Comparison of ENCODE assay signal across 11 cellular contexts in the genomic region with DNA sequence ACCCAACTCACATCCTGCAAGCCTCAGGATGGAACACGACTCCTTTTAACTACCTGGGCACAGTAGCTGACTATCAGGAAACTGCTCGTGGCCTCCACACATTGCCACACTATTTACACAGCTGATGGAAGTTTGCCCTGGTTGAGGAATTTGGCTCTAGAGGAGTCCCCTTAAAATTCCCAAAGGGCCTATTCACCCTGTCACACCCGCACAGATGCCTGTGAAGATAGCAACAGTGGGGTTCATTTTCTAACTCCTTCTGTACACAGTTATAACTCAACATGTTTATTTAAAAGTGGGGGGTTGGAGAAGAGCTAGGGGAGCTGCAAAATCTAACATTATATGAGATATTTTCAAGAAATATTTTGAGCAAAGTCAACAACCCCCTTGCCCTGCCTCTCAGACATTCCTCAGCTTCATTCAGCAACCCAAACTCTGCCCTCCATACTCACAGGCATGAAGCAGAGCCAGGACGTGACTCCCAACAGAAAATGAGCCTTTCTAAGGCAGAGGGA. TPM values are rescaled to one million over a fixed set of nuclear protein-coding genes. Genes with fewer than 3 reads are reported as not detected.
DNase-seq lines count a peak whose midpoint lies in the region; ATAC-seq and TF ChIP-seq lines count a peak whose summit lies in the region.
"Had no signal": no experiment of that assay in that cellular context is flagged by ENCODE, and none has a peak within 500 bp of the region (broad histone marks: within the 10 kb centered on the region; RNA-seq: fewer than 3 reads in every experiment).

No MANE protein-coding gene starts in this region.

- DNase-seq in GM03348 (ENCODE audit: low spot score) (peak; percentile 18), SJSA1 (ENCODE audit: low read depth in 1 of 2, low spot score in 2 of 2) (peak; percentile 62 to 64), heart right ventricle (no peak), prostate gland (ENCODE audit: low spot score) (peak; percentile 82), HUDEP-2 (lab: John Stamatoyannopoulos, UW; ENCODE audit: unreplicated experiment in 76 of 76) (no peak), NCI-H2171 treated with DMSO at 0.1 percent for 48 hours (lab: John Stamatoyannopoulos, UW) (no peak), spleen (no peak), GF-D8 (lab: John Stamatoyannopoulos, UW) (no peak)
- DNase-seq: activated naive CD4-positive, alpha-beta T cell; DMS53; NCI-H524 treated with DMSO at 0.1 percent for 48 hours had no signal

- H3K36me3 ChIP-seq in SJSA1: peaks cover 44% of the 10 kb centered on the region
- no peaks in the 10 kb centered on the region for H3K36me3 ChIP-seq in heart right ventricle
- H3K36me3 ChIP-seq in prostate gland: no peaks in the 10 kb centered on the region
- H3K36me3 ChIP-seq in spleen: no peaks in the 10 kb centered on the region

- no peak for TF ChIP-seq POLR2A in prostate gland (IDR thresholded peaks at IDR 0.05)
- TF ChIP-seq POLR2A in spleen (IDR thresholded peaks at IDR 0.05): no peak

- no peak for TF ChIP-seq CTCF in heart right ventricle (IDR thresholded peaks at IDR 0.05)
- TF ChIP-seq CTCF in prostate gland (IDR thresholded peaks at IDR 0.05): no peak
- TF ChIP-seq CTCF in spleen (IDR thresholded peaks at IDR 0.05 in 8 of 11, conservative IDR thresholded peaks at IDR 0.05 in 3 of 11): no peak

- H3K9me3 ChIP-seq in SJSA1 (replicated peaks): no peaks in the 10 kb centered on the region
- no peaks in the 10 kb centered on the region for H3K9me3 ChIP-seq in heart right ventricle
- H3K9me3 ChIP-seq in prostate gland: no peaks in the 10 kb centered on the region
- no peaks in the 10 kb centered on the region for H3K9me3 ChIP-seq in spleen

- H3K27me3 ChIP-seq in SJSA1 (replicated peaks) (no peaks in the 10 kb centered on the region), heart right ventricle (no peaks in the 10 kb centered on the region), prostate gland (replicated peaks; ENCODE audit: insufficient read depth) (no peaks in the 10 kb centered on the region), spleen (replicated peaks in 1 of 7) (no peaks in the 10 kb centered on the region)

- peaks cover 35% of the 10 kb centered on the region for H3K4me1 ChIP-seq in SJSA1 (replicated peaks)
- H3K4me1 ChIP-seq in heart right ventricle: peaks cover 0 to 40% (median 16%) of the 10 kb centered on the region in 9 donors
- H3K4me1 ChIP-seq in prostate gland (replicated peaks): no peaks in the 10 kb centered on the region
- no peaks in the 10 kb centered on the region for H3K4me1 ChIP-seq in spleen

- H3K27ac ChIP-seq in SJSA1 (peak overlapping the region; percentile 38; the same call in 1 of the 2 replicates), heart right ventricle (peak overlapping the region in 5 of 10 donors; percentile 17 to 61 (median 38)), prostate gland (peak overlapping the region; percentile 8 to 30), spleen (no peak overlapping the region)

- 23 to 24% methylated on average over 4 of the region's 4 CpGs for WGBS in heart right ventricle, 2 donors
- 21% methylated on average over 4 of the region's 4 CpGs for whole genome bisulfite sequencing in prostate gland
- 44 to 71% (median 52%) methylated on average over 3 to 4 of the region's 4 CpGs for WGBS in spleen, 5 donors

- peak in 5 of 8 donors; percentile 25 to 72 (median 42) for ATAC-seq in heart right ventricle

- H3K4me3 ChIP-seq in SJSA1 (no peak overlapping the region), heart right ventricle (no peak overlapping the region), prostate gland (no peak overlapping the region), spleen (no peak overlapping the region)

- intact Hi-C loops in heart right ventricle (cut with DNase I): no loop called here
- intact Hi-C loops in prostate gland (cut with DNase I): no loop called here
- intact Hi-C loops in spleen (cut with DNase I; ENCODE audit: low total_unique reads): no loop called here

RNA-seq across cellular contexts. Expression of gene CCN1, which starts 35.8 kb away (rescaled TPM):
- 47.8 and 65.3 TPM in 2 replicates for total RNA-seq in SJSA1 (2014; rRNA removed; shearing (Covaris generic))
- total RNA-seq in heart right ventricle: 1,000 to 10,000 TPM in 1 of 10 donors, 100 to 1,000 TPM in 1, 10 to 100 TPM in 8; 28.3 to 1,074 (median 62.8) TPM
- 100 to 1,000 TPM in 1 of 2 donors, 10 to 100 TPM in 1; 27.4 to 157 TPM for polyA plus RNA-seq in heart right ventricle
- 10 to 100 TPM; 23.4 to 37.6 TPM for total RNA-seq in prostate gland
- 100 to 1,000 TPM in 4 of 7 donors, 10 to 100 TPM in 3; 15.9 to 371 (median 148) TPM for total RNA-seq in spleen
- polyA plus RNA-seq in spleen: 10 to 100 TPM in 2 of 3 donors, 1 to 10 TPM in 1; 8.0 to 87.0 (median 74.5) TPM

Comparison
In these comparisons a context has a peak if more than half of its experiments do, and no peak if none do; other contexts are left out.
1. DNase-seq: peak in GM03348 (single experiment), SJSA1 (2 of 2) and prostate gland (single experiment); none in heart right ventricle (0 of 2), HUDEP-2 (0 of 76), NCI-H2171 treated with DMSO at 0.1 percent for 48 hours (single experiment), spleen (single experiment) and GF-D8 (single experiment).
2. H3K27ac ChIP-seq: peak in SJSA1 (single experiment) and prostate gland (2 of 2); none in spleen (0 of 8).